ENCODE assay signal across 1 cellular context in the genomic region with DNA sequence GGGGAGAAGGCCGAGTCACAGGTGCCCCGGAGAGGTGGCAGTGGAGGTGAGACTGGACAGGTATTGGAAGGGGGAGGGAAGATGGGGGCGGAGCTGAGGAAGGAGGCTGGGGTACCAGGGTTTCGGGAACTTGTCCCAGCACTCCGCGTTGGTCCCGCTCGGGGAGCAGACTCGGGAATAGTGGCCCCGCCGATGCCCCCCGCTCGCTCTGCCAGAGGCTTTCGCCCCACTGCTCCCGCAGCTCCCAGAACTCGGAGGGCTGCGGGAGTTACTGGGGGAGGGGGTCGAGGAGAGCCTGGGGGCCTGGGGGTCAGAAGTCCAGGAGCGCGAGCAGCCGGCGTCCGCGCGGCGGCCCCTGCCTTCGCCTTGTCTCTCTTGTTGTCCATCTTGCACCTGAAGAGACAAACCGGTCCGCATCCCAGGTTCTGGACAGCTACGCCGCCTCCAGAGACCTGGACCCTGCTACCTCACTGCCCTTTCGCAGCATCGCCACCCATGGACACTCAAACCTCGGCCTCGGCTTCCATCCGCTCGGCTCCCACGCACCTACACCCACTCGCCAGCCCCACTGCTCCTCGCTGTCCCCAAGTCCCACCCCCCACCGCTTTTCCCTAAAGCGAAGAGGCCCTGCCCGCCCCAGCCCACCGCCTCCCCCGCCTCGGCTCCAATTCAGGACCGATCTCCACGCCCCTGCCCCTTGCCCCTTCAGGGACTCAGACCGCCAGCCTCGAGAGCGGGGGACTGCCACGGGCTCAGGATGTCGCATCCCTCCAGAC.
TF ChIP-seq lines count a peak whose summit lies in the region.

No MANE protein-coding gene starts in this region.

TF ChIP-seq in IMR-90, 13 proteins besides CTCF, POLR2A, EP300 and RAD21:
- no peak for TF ChIP-seq FOS (IDR thresholded peaks at IDR 0.05; ENCODE audit: low read depth, low read length)
- no peak for TF ChIP-seq MXI1 (IDR thresholded peaks at IDR 0.05; ENCODE audit: borderline replicate concordance, low read depth, low read length)
- TF ChIP-seq RCOR1 (IDR thresholded peaks at IDR 0.05; ENCODE audit: insufficient replicate concordance, low read length): no peak
- no peak for TF ChIP-seq CEBPB (IDR thresholded peaks at IDR 0.05; ENCODE audit: low read depth, low read length)
- TF ChIP-seq, protein P1, sequence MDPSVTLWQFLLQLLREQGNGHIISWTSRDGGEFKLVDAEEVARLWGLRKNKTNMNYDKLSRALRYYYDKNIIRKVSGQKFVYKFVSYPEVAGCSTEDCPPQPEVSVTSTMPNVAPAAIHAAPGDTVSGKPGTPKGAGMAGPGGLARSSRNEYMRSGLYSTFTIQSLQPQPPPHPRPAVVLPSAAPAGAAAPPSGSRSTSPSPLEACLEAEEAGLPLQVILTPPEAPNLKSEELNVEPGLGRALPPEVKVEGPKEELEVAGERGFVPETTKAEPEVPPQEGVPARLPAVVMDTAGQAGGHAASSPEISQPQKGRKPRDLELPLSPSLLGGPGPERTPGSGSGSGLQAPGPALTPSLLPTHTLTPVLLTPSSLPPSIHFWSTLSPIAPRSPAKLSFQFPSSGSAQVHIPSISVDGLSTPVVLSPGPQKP (IDR thresholded peaks at IDR 0.05; ENCODE audit: borderline replicate concordance, low read depth, low read length): no peak
- no peak for TF ChIP-seq CHD1 (IDR thresholded peaks at IDR 0.05; ENCODE audit: low read depth, low read length)
- TF ChIP-seq SMC3 (IDR thresholded peaks at IDR 0.05; ENCODE audit: low read depth, low read length): no peak
- TF ChIP-seq, protein P2, sequence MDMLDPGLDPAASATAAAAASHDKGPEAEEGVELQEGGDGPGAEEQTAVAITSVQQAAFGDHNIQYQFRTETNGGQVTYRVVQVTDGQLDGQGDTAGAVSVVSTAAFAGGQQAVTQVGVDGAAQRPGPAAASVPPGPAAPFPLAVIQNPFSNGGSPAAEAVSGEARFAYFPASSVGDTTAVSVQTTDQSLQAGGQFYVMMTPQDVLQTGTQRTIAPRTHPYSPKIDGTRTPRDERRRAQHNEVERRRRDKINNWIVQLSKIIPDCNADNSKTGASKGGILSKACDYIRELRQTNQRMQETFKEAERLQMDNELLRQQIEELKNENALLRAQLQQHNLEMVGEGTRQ (IDR thresholded peaks at IDR 0.05; ENCODE audit: low read depth, low read length): no peak
- TF ChIP-seq BHLHE40 (IDR thresholded peaks at IDR 0.05; ENCODE audit: low read depth, low read length): no peak
- no peak for TF ChIP-seq NFE2L2 (IDR thresholded peaks at IDR 0.05; ENCODE audit: low read depth, low read length)
- TF ChIP-seq MAZ (IDR thresholded peaks at IDR 0.05; ENCODE audit: borderline replicate concordance, low read depth, low read length): no peak
- no peak for TF ChIP-seq MAFK (IDR thresholded peaks at IDR 0.05; ENCODE audit: low read depth, low read length)
- TF ChIP-seq RFX5 (IDR thresholded peaks at IDR 0.05; ENCODE audit: low read depth, low read length): no peak
